ENCODE assay signal across 10 cellular contexts in genomic region chr17:4934173-4934979, GRCh38. TPM values are rescaled to one million over a fixed set of nuclear protein-coding genes. Genes with fewer than 3 reads are reported as not detected.
DNase-seq lines count a peak whose midpoint lies in the region; ATAC-seq and TF ChIP-seq lines count a peak whose summit lies in the region.
"Had no signal": no experiment of that assay in that cellular context is flagged by ENCODE, and none has a peak within 500 bp of the region (broad histone marks: within the 10 kb centered on the region; RNA-seq: fewer than 3 reads in every experiment).

No MANE protein-coding gene starts in this region.

- no peak overlapping the region for H2AFZ ChIP-seq in PC-9

- H3K4me3 Mint-ChIP-seq in chondrocyte (ENCODE audit: unreplicated experiment), result no peak overlapping the region
- H3K4me3 Mint-ChIP-seq in naive thymus-derived CD8-positive, alpha-beta T cell, result peak overlapping the region in 7 of 10 donors; percentile 37 to 69 (median 52)

- H3K9me3 Mint-ChIP-seq in chondrocyte (ENCODE audit: low read depth), result no peaks in the 10 kb centered on the region
- H3K9me3 Mint-ChIP-seq in naive thymus-derived CD8-positive, alpha-beta T cell, result no peaks in the 10 kb centered on the region

- peaks cover 21% of the 10 kb centered on the region for H3K4me1 ChIP-seq in PC-9 (replicated peaks; ENCODE audit: insufficient read depth)

- H3K79me2 ChIP-seq in PC-9 (ENCODE audit: low read depth), result peaks cover 17% of the 10 kb centered on the region

- no peaks in the 10 kb centered on the region for H3K27me3 ChIP-seq in AG04450 (ENCODE audit: control insufficient read depth, insufficient read depth, low read length)
- no peaks in the 10 kb centered on the region for H3K27me3 ChIP-seq in PC-9 (ENCODE audit: insufficient read depth, low read depth)
- H3K27me3 ChIP-seq: suprapubic skin had no signal

- peak; percentile 47 for TF ChIP-seq CTCF in AG04450 (IDR thresholded peaks at IDR 0.05; ENCODE audit: low read depth, low read length)
- TF ChIP-seq CTCF in GM12865 (IDR thresholded peaks at IDR 0.05; ENCODE audit: insufficient read depth, low read depth, low read length, missing control alignments), result peak; percentile 16
- no peak; the same call in 1 of the 2 replicates for TF ChIP-seq CTCF in PC-9 (conservative IDR thresholded peaks at IDR 0.05)
- TF ChIP-seq CTCF in chondrocyte (IDR thresholded peaks at IDR 0.05), result peak; percentile 49
- TF ChIP-seq CTCF in coronary artery (IDR thresholded peaks at IDR 0.05), result no peak

- DNase-seq in AG04450 (ENCODE audit: low read depth, low spot score), result no peak
- peak; percentile 83 for DNase-seq in GM12865 (ENCODE audit: low read depth)
- peak; percentile 54 to 77 for DNase-seq in PC-9
- no peak for DNase-seq in chondrocyte (ENCODE audit: low spot score)
- no peak for DNase-seq in naive thymus-derived CD8-positive, alpha-beta T cell
- no peak for DNase-seq in Ammon's horn (ENCODE audit: low spot score)
- DNase-seq in coronary artery (ENCODE audit: low spot score), result no peak
- DNase-seq in stimulated activated CD4-positive, alpha-beta T cell treated with anti-CD3 and anti-CD28 coated beads, Interleukin-4, amount 100 ng/mL, for 1 hour, result no peak

- peaks cover 22% of the 10 kb centered on the region for H3F3A ChIP-seq in PC-9 (ENCODE audit: insufficient read depth, low read depth)

- BruUV-seq in PC-9 (replicated peaks; lab: Mats Ljungman, UMichigan), result no TSS peak

- H3K9me2 ChIP-seq in PC-9 (ENCODE audit: insufficient read depth), result no peaks in the 10 kb centered on the region

- intact Hi-C loops in PC-9 (cut with micrococcal nuclease; ENCODE audit: unreplicated experiment), result no loop called here

- no peaks in the 10 kb centered on the region for H3K27me3 Mint-ChIP-seq in chondrocyte (ENCODE audit: low read depth)
- no peaks in the 10 kb centered on the region for H3K27me3 Mint-ChIP-seq in naive thymus-derived CD8-positive, alpha-beta T cell

- CTCF ChIA-PET in AG04450 (lab: Charles Lee) (no interaction called here), PC-9 (lab: Charles Lee) (interaction anchor here (0.6 to 0.9 kb wide), 4 partner anchors 15 to 444 kb away, joined by 3 to 4 read pairs (median 4); partner anchors contain the start of gene CHRNE)

- H3K4me1 Mint-ChIP-seq in chondrocyte (ENCODE audit: low read depth), result peaks cover 22% of the 10 kb centered on the region
- peaks cover 41 to 66% (median 50%) of the 10 kb centered on the region in 4 donors for H3K4me1 Mint-ChIP-seq in naive thymus-derived CD8-positive, alpha-beta T cell

- no peaks in the 10 kb centered on the region for H3K36me3 Mint-ChIP-seq in chondrocyte (ENCODE audit: low read depth)
- peaks cover 2 to 30% (median 6%) of the 10 kb centered on the region in 3 donors for H3K36me3 Mint-ChIP-seq in naive thymus-derived CD8-positive, alpha-beta T cell

- no peak overlapping the region for H3K27ac ChIP-seq in AG04450 (ENCODE audit: low read depth, low read length)
- H3K27ac ChIP-seq in PC-9, result no peak overlapping the region
- H3K27ac ChIP-seq in coronary artery, result no peak overlapping the region
- H3K27ac ChIP-seq: epithelial cell of prostate, suprapubic skin had no signal

- H3K4me3 ChIP-seq in AG04450 (ENCODE audit: low read depth, low read length) (no peak overlapping the region), GM12865 (ENCODE audit: low read depth, low read length) (no peak overlapping the region), PC-9 (no peak overlapping the region), coronary artery (no peak overlapping the region)
- H3K4me3 ChIP-seq: suprapubic skin had no signal

- ATAC-seq in naive thymus-derived CD8-positive, alpha-beta T cell, result peak; percentile 29 to 68

- no peaks in the 10 kb centered on the region for H4K20me1 ChIP-seq in PC-9 (ENCODE audit: insufficient read depth)

- H3K36me3 ChIP-seq in PC-9 (ENCODE audit: low read depth), result peaks cover 5% of the 10 kb centered on the region; the same call in 1 of the 2 replicates

- peak overlapping the region; percentile 55 for H3K27ac Mint-ChIP-seq in chondrocyte (ENCODE audit: unreplicated experiment)
- peak overlapping the region; percentile 41 to 88 (median 62) for H3K27ac Mint-ChIP-seq in naive thymus-derived CD8-positive, alpha-beta T cell

- peak overlapping the region; percentile 28 for H3K4me2 ChIP-seq in PC-9

- POLR2A ChIA-PET in AG04450 (lab: Yijun Ruan, JAX), result interaction anchor here (0.7 to 0.9 kb wide), 2 partner anchors 11 to 33 kb away, joined by 3 to 5 read pairs; partner anchors contain the start of gene SPAG7
- POLR2A ChIA-PET in PC-9 (lab: Charles Lee; ENCODE audit: unreplicated experiment), result interaction anchor here (0.6 to 0.7 kb wide), 4 partner anchors 14 to 442 kb away, joined by 3 to 5 read pairs (median 4); partner anchors contain the start of gene PFN1
- POLR2A ChIA-PET in naive thymus-derived CD8-positive, alpha-beta T cell (lab: Charles Lee), result interaction anchor here (0.6 to 1.6 kb wide), 7 partner anchors 11 to 177 kb away, joined by 3 to 4 read pairs (median 3); partner anchors contain the start of gene PFN1

- H3K9me3 ChIP-seq in AG04450 (ENCODE audit: control insufficient read depth, insufficient read depth, low read length), result no peaks in the 10 kb centered on the region
- H3K9me3 ChIP-seq in PC-9 (ENCODE audit: insufficient read depth, low read depth), result no peaks in the 10 kb centered on the region
- H3K9me3 ChIP-seq: suprapubic skin had no signal

RNA-seq across cellular contexts. Expression of gene GP1BA, which starts 2.3 kb away (rescaled TPM):
- not detected in 2 replicates for polyA plus RNA-seq in AG04450 (2011; rRNA removed)
- not detected in 2 replicates for polyA minus RNA-seq in AG04450 (2011; rRNA and poly(A)+ RNA removed)
- total RNA-seq in PC-9 (2021) (not detected in 2 replicates), chondrocyte (not detected in 3 replicates)
- total RNA-seq in naive thymus-derived CD8-positive, alpha-beta T cell, result not detected
- under 1 TPM in 2 of 3 donors, not detected in 1; 0.08 to 0.13 TPM for polyA plus RNA-seq in naive thymus-derived CD8-positive, alpha-beta T cell
- total RNA-seq: suprapubic skin had no signal

RNA-seq across cellular contexts. Expression of gene SLC25A11, which starts 5.5 kb away (rescaled TPM):
- 44.7 and 50.0 TPM in 2 replicates for polyA plus RNA-seq in AG04450 (2011; rRNA removed)
- polyA minus RNA-seq in AG04450 (2011; rRNA and poly(A)+ RNA removed), result 33.0 and 50.2 TPM in 2 replicates
- 50.7 and 56.2 TPM in 2 replicates for total RNA-seq in PC-9 (2021)
- total RNA-seq in chondrocyte, result 44.0 to 62.4 TPM (median 46.6 TPM) in 3 replicates
- 10 to 100 TPM; 42.5 to 45.0 TPM for total RNA-seq in naive thymus-derived CD8-positive, alpha-beta T cell
- 10 to 100 TPM; 75.3 to 78.6 (median 77.6) TPM for polyA plus RNA-seq in naive thymus-derived CD8-positive, alpha-beta T cell

RNA-seq across cellular contexts. Expression of gene RNF167, which starts 5.7 kb away (rescaled TPM):
- 63.1 and 64.3 TPM in 2 replicates for polyA plus RNA-seq in AG04450 (2011; rRNA removed)
- polyA minus RNA-seq in AG04450 (2011; rRNA and poly(A)+ RNA removed), result 59.1 and 74.8 TPM in 2 replicates
- total RNA-seq in PC-9 (2021), result 122 and 135 TPM in 2 replicates
- total RNA-seq in chondrocyte, result 69.7 to 95.8 TPM (median 74.5 TPM) in 3 replicates
- total RNA-seq in naive thymus-derived CD8-positive, alpha-beta T cell, result 100 to 1,000 TPM; 143 to 145 TPM
- 10 to 100 TPM; 30.3 to 50.0 (median 32.2) TPM for polyA plus RNA-seq in naive thymus-derived CD8-positive, alpha-beta T cell

RNA-seq across cellular contexts. Expression of gene PFN1, which starts 14.0 kb away (rescaled TPM):
- polyA plus RNA-seq in AG04450 (2011; rRNA removed), result 1,141 and 1,329 TPM in 2 replicates
- polyA minus RNA-seq in AG04450 (2011; rRNA and poly(A)+ RNA removed), result 784 and 887 TPM in 2 replicates
- total RNA-seq in PC-9 (2021) (1,101 and 1,459 TPM in 2 replicates), chondrocyte (512 to 784 TPM (median 766 TPM) in 3 replicates)
- total RNA-seq in naive thymus-derived CD8-positive, alpha-beta T cell, result 100 to 1,000 TPM; 486 to 497 TPM
- polyA plus RNA-seq in naive thymus-derived CD8-positive, alpha-beta T cell, result 1,000 to 10,000 TPM; 1,824 to 2,067 (median 1,870) TPM

RNA-seq across cellular contexts. Expression of gene ENO3, which starts 16.5 kb away (rescaled TPM):
- polyA plus RNA-seq in AG04450 (2011; rRNA removed), result 2.3 and 3.2 TPM in 2 replicates
- polyA minus RNA-seq in AG04450 (2011; rRNA and poly(A)+ RNA removed), result 2.1 and 2.6 TPM in 2 replicates
- total RNA-seq in PC-9 (2021), result 29.0 and 37.2 TPM in 2 replicates
- total RNA-seq in chondrocyte, result 7.0 to 9.8 TPM (median 7.4 TPM) in 3 replicates
- 10 to 100 TPM; 35.2 to 36.7 TPM for total RNA-seq in naive thymus-derived CD8-positive, alpha-beta T cell
- polyA plus RNA-seq in naive thymus-derived CD8-positive, alpha-beta T cell, result 1 to 10 TPM; 1.5 to 3.0 (median 1.8) TPM

Comparison
In these comparisons a context has a peak if more than half of its experiments do, and no peak if none do; other contexts are left out.
1. DNase-seq: peak in GM12865 (single experiment) and PC-9 (2 of 2); none in AG04450 (single experiment), chondrocyte (single experiment), naive thymus-derived CD8-positive, alpha-beta T cell (0 of 10), Ammon's horn (single experiment), coronary artery (single experiment) and stimulated activated CD4-positive, alpha-beta T cell treated with anti-CD3 and anti-CD28 coated beads, Interleukin-4, amount 100 ng/mL, for 1 hour (single experiment).
2. CTCF ChIP-seq: peak in AG04450 (single experiment), GM12865 (single experiment) and chondrocyte (single experiment); none in PC-9 (single experiment) and coronary artery (single experiment).